8 cellular contexts compared by ENCODE assay signal in the genomic region with DNA sequence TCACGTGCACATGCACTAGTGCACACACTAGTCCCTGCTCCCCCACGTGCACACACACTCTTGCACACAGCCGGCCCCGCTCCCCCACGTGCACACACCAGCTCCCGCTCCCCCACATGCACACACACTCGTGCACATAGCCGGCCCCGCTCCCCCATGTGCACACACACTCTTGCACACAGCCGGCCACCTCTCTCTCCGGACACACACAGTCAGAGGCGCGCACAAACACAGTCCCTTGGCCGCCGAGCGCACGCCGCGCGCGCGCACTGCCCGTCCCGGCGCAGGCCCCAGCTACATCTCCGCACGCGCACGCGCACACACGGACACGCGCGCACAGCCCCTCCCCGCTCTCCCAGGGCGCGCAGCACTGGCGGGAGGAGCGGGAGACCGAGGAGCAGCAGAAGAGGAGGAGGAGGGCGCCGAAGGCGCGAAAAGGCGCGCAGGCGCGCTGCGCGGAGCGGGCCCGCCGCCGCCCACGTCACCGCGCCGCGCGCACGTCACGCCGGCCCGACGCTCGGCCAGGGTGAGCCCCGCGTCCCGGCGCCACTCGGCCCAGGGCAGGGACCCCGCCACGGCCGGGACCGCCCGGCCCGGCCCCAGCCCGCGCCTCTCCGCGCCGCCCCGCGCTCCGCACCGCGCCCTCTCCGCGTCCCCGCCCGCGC. TPM values are rescaled to one million over a fixed set of nuclear protein-coding genes. Genes with fewer than 3 reads are reported as not detected.
DNase-seq lines count a peak whose midpoint lies in the region; ATAC-seq, FAIRE-seq and TF ChIP-seq lines count a peak whose summit lies in the region.

A gene with protein sequence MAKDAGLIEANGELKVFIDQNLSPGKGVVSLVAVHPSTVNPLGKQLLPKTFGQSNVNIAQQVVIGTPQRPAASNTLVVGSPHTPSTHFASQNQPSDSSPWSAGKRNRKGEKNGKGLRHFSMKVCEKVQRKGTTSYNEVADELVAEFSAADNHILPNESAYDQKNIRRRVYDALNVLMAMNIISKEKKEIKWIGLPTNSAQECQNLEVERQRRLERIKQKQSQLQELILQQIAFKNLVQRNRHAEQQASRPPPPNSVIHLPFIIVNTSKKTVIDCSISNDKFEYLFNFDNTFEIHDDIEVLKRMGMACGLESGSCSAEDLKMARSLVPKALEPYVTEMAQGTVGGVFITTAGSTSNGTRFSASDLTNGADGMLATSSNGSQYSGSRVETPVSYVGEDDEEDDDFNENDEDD (plus strand): TSS at position 549 of the 665 bp plus-strand sequence. CDS start 1,085 bp downstream, outside the sequence.

- H3K4me2 ChIP-seq in HepG2 (ENCODE audit: low read depth, low read length) = peak within 1 kb of the TSS; percentile 78

- no peaks in the 10 kb centered on the region; the same call in 1 of the 2 replicates for H4K20me1 ChIP-seq in HepG2 (ENCODE audit: insufficient read depth, low read length)

- peak within 1 kb of the TSS; percentile 91 for H3K27ac ChIP-seq in C4-2B
- H3K27ac ChIP-seq in HepG2 (ENCODE audit: extremely low read length, insufficient read depth, low read length) = peak within 1 kb of the TSS; percentile 58

- POLR2A ChIA-PET in HepG2 (lab: Yijun Ruan, JAX) = interaction anchor here (0.8 kb wide), 1 partner anchor 22 kb away, joined by 3 read pairs; no protein-coding TSS in a partner anchor

- no TSS peak for BruUV-seq in HepG2 (replicated peaks; lab: Mats Ljungman, UMichigan)

- ATAC-seq in GM19328 (IDR thresholded peaks at IDR 0.05; ENCODE audit: unreplicated experiment) (peak; percentile 74), HG03457 (IDR thresholded peaks at IDR 0.05; ENCODE audit: unreplicated experiment) (peak; percentile 75), HepG2 (peak; percentile 78)

- peak within 1 kb of the TSS; percentile 73 for H3K9ac ChIP-seq in HepG2 (ENCODE audit: insufficient read depth, low read depth, low read length)

- intact Hi-C loops in activated CD4-positive, alpha-beta T cell treated with anti-CD3 and anti-CD28 coated beads, Interleukin-2, amount 10 ng/mL, durations not matched to agents 24 days and 14 days (cut with micrococcal nuclease) = loop anchor here (2.0 kb wide), 2 partner anchors 94 to 376 kb away; a partner anchor contains a TSS
- intact Hi-C loops in HepG2 (cut with micrococcal nuclease; ENCODE audit: unreplicated experiment) = no loop called here

- TF ChIP-seq CTCF in C4-2B (conservative IDR thresholded peaks at IDR 0.05) (no peak), HepG2 (CRISPR knock-in tag; IDR thresholded peaks at IDR 0.05) (no peak)

- TF ChIP-seq RAD21 in HepG2 (CRISPR knock-in tag; IDR thresholded peaks at IDR 0.05) = 0 out of 2 replicates have a peak, but pooled peaks have one; percentile 29

- H3K4me3 ChIP-seq in HepG2 (replicated peaks in 1 of 3; ENCODE audit: insufficient read depth in 1 of 3, low read depth in 2 of 3, low read length in 3 of 3) = peak within 1 kb of the TSS; percentile 67 to 78 (median 75)

- peak; percentile 22 for DNase-seq in NCI-H524 treated with DMSO at 0.1 percent for 48 hours (lab: John Stamatoyannopoulos, UW)
- peak; percentile 96 for DNase-seq in activated CD4-positive, alpha-beta T cell treated with anti-CD3 and anti-CD28 coated beads, Interleukin-2, amount 10 ng/mL, durations not matched to agents 24 days and 14 days
- DNase-seq in dermis blood vessel endothelial cell = peak; percentile 85
- peak; percentile 81 for DNase-seq in HepG2 (ENCODE audit: low spot score)
- peak; percentile 79 to 91 for DNase-seq in stimulated activated CD4-positive, alpha-beta T cell treated with anti-CD3 and anti-CD28 coated beads, Interleukin-2, amount 100 ng/mL, for 24 hours

- H3K27me3 Mint-ChIP-seq in activated CD4-positive, alpha-beta T cell treated with anti-CD3 and anti-CD28 coated beads, Interleukin-2, amount 10 ng/mL, durations not matched to agents 24 days and 14 days = peaks cover 3% of the 10 kb centered on the region

- WGBS in HepG2 (ENCODE audit: low lambda C conversion rate) = 11% methylated on average over 22 of the region's 92 CpGs

- peak; percentile 37 to 68; a peak in 3 of 4 replicates for TF ChIP-seq POLR2A in HepG2 (IDR thresholded peaks at IDR 0.05; ENCODE audit: insufficient read depth in 1 of 2, low read depth in 2 of 2, low read length in 2 of 2)

- H3K36me3 ChIP-seq in HepG2 (replicated peaks in 1 of 2; ENCODE audit: control insufficient read depth in 1 of 2, insufficient read depth in 2 of 2, low read length in 2 of 2) = peaks cover 0 to 7% of the 10 kb centered on the region in 2 experiments; a peak in 2 of 5 replicates

- peaks cover 47% of the 10 kb centered on the region for H3K4me1 ChIP-seq in HepG2 (ENCODE audit: insufficient read depth, low read length)

- H3K4me1 Mint-ChIP-seq in activated CD4-positive, alpha-beta T cell treated with anti-CD3 and anti-CD28 coated beads, Interleukin-2, amount 10 ng/mL, durations not matched to agents 24 days and 14 days = peaks cover 30% of the 10 kb centered on the region

- FAIRE-seq in HepG2 (lab: Jason Lieb, UNC) = no peak

- in situ Hi-C loops in HepG2 (cut with HindIII; ENCODE audit: extremely low pct_ligation_motif_present, low pct_unique_long_range_greater_than_20kb) = no loop called here

- peaks cover 38% of the 10 kb centered on the region for H3K79me2 ChIP-seq in HepG2 (ENCODE audit: insufficient read depth, low read length)

- H3K36me3 Mint-ChIP-seq in activated CD4-positive, alpha-beta T cell treated with anti-CD3 and anti-CD28 coated beads, Interleukin-2, amount 10 ng/mL, durations not matched to agents 24 days and 14 days (ENCODE audit: low read depth) = peaks cover 36% of the 10 kb centered on the region

- H2AFZ ChIP-seq in HepG2 (ENCODE audit: low read length) = no peak within 1 kb of the TSS

- CTCF ChIA-PET in HepG2 (lab: Yijun Ruan, JAX; ENCODE audit: low intra/inter-chr PET ratio, low total read pairs) = no interaction called here

- H3K9me3 ChIP-seq in HepG2 (ENCODE audit: low read length) = no peaks in the 10 kb centered on the region

- no peaks in the 10 kb centered on the region for H3K9me3 Mint-ChIP-seq in activated CD4-positive, alpha-beta T cell treated with anti-CD3 and anti-CD28 coated beads, Interleukin-2, amount 10 ng/mL, durations not matched to agents 24 days and 14 days

- no peaks in the 10 kb centered on the region for H3K27me3 ChIP-seq in HepG2 (ENCODE audit: control insufficient read depth in 1 of 2, insufficient read depth in 2 of 2, low read length in 2 of 2)

- H3K4me3 Mint-ChIP-seq in activated CD4-positive, alpha-beta T cell treated with anti-CD3 and anti-CD28 coated beads, Interleukin-2, amount 10 ng/mL, durations not matched to agents 24 days and 14 days = peak within 1 kb of the TSS; percentile 97

- TF ChIP-seq EP300 in HepG2 (IDR thresholded peaks at IDR 0.05; ENCODE audit: low read depth in 2 of 2, low read length in 2 of 2) (no peak), HepG2 (CRISPR knock-in tag; IDR thresholded peaks at IDR 0.05; ENCODE audit: borderline replicate concordance) (no peak)

- H3K27ac Mint-ChIP-seq in activated CD4-positive, alpha-beta T cell treated with anti-CD3 and anti-CD28 coated beads, Interleukin-2, amount 10 ng/mL, durations not matched to agents 24 days and 14 days = peak within 1 kb of the TSS; percentile 94

TF ChIP-seq in HepG2, 621 proteins besides CTCF, POLR2A, EP300 and RAD21 (continues in another document):
- TF ChIP-seq HNF4G (IDR thresholded peaks at IDR 0.05; ENCODE audit: borderline replicate concordance, low read depth, low read length) (no peak; the same call in 1 of the 2 replicates), HNF4G (CRISPR knock-in tag; IDR thresholded peaks at IDR 0.05; ENCODE audit: borderline replicate concordance, low read depth) (no peak)

RNA-seq across cellular contexts. Expression of the gene that starts here (rescaled TPM):
- 180 and 184 TPM in 2 replicates for total RNA-seq in activated CD4-positive, alpha-beta T cell treated with anti-CD3 and anti-CD28 coated beads, Interleukin-2, amount 10 ng/mL, durations not matched to agents 24 days and 14 days
- total RNA-seq in dermis blood vessel endothelial cell (49.5 and 122 TPM in 2 replicates), HepG2 (2016; rRNA removed; fragmentation: Illumina TruSeq; extraction: Trizol) (78.3 and 84.2 TPM in 2 replicates)
- 194 and 195 TPM in 2 replicates for total RNA-seq in HepG2 (2016; cell fraction: cytosol; rRNA removed; fragmentation: Illumina TruSeq; extraction: Trizol; ENCODE audit: low read depth)
- total RNA-seq in HepG2 (2016; cell fraction: insoluble cytoplasmic fraction; rRNA removed; fragmentation: Illumina TruSeq; extraction: Trizol) = 67.1 and 88.3 TPM in 2 replicates
- 221 and 222 TPM in 2 replicates for total RNA-seq in HepG2 (2016; cell fraction: membrane; rRNA removed; fragmentation: Illumina TruSeq; extraction: Trizol)
- total RNA-seq in HepG2 (2016; cell fraction: nucleus; rRNA removed; fragmentation: Illumina TruSeq; extraction: Trizol) = 49.7 and 57.5 TPM in 2 replicates
- polyA plus RNA-seq in HepG2 (2011; rRNA removed) = 31.6 and 38.0 TPM in 2 replicates
- polyA plus RNA-seq in HepG2 (2011; cell fraction: cytosol; rRNA removed) = 25.7 and 26.3 TPM in 2 replicates
- polyA plus RNA-seq in HepG2 (2011; cell fraction: nucleus; rRNA removed) = 37.1 and 39.8 TPM in 2 replicates
- 25.2 and 38.0 TPM in 2 replicates for polyA plus RNA-seq in HepG2 (2012)
- 283 and 288 TPM in 2 replicates for polyA plus RNA-seq in HepG2 (2016; cell fraction: cytosol; fragmentation: Illumina TruSeq; extraction: Trizol; ENCODE audit: low read depth)
- 98.5 and 123 TPM in 2 replicates for polyA plus RNA-seq in HepG2 (2016; cell fraction: insoluble cytoplasmic fraction; fragmentation: Illumina TruSeq; extraction: Trizol; ENCODE audit: low read depth)
- polyA plus RNA-seq in HepG2 (2016; cell fraction: membrane; fragmentation: Illumina TruSeq; extraction: Trizol; ENCODE audit: low read depth) = 260 and 268 TPM in 2 replicates
- polyA plus RNA-seq in HepG2 (2016; cell fraction: nucleus; fragmentation: Illumina TruSeq; extraction: Trizol; ENCODE audit: insufficient read depth, low read depth) = 93.4 and 97.4 TPM in 2 replicates
- polyA minus RNA-seq in HepG2 (2011; rRNA and poly(A)+ RNA removed; ENCODE audit: low replicate concordance) = 27.0 and 92.2 TPM in 2 replicates
- polyA minus RNA-seq in HepG2 (2011; cell fraction: cytosol; rRNA and poly(A)+ RNA removed) = 13.8 and 22.4 TPM in 2 replicates
- polyA minus RNA-seq in HepG2 (2011; cell fraction: nucleus; rRNA and poly(A)+ RNA removed) = 24.0 and 26.7 TPM in 2 replicates

Comparison
In these comparisons a context has a peak if more than half of its experiments do, and no peak if none do; other contexts are left out.
1. Peak in every context shown above with its lines: DNase-seq, ATAC-seq, H3K4me3 ChIP-seq and H3K27ac ChIP-seq.
2. DNase-seq: peak in every context shown above with its lines; median percentile 96 in activated CD4-positive, alpha-beta T cell treated with anti-CD3 and anti-CD28 coated beads, Interleukin-2, amount 10 ng/mL, durations not matched to agents 24 days and 14 days; 85 in dermis blood vessel endothelial cell; 85 in stimulated activated CD4-positive, alpha-beta T cell treated with anti-CD3 and anti-CD28 coated beads, Interleukin-2, amount 100 ng/mL, for 24 hours; 81 in HepG2; 22 in NCI-H524 treated with DMSO at 0.1 percent for 48 hours.